8 cellular contexts compared by ENCODE assay signal in genomic region chr22:37633693-37634504, GRCh38. TPM values are rescaled to one million over a fixed set of nuclear protein-coding genes. Genes with fewer than 3 reads are reported as not detected.
DNase-seq lines count a peak whose midpoint lies in the region; ATAC-seq, FAIRE-seq and TF ChIP-seq lines count a peak whose summit lies in the region.

No MANE protein-coding gene starts in this region.

- CTCF ChIA-PET in activated CD4-positive, alpha-beta T cell treated with anti-CD3 and anti-CD28 coated beads, Interleukin-2, amount 10 ng/mL, durations not matched to agents 7 days and 5 days (lab: Charles Lee), result interaction anchor here (0.6 to 12.6 kb wide), 14 partner anchors 9 to 1682 kb away, joined by 3 to 127 read pairs (median 6); partner anchors contain the start of genes GGA1, NOL12, PDXP and SH3BP1

- peaks cover 16% of the 10 kb centered on the region for H3K36me3 Mint-ChIP-seq in activated CD4-positive, alpha-beta T cell treated with anti-CD3 and anti-CD28 coated beads, Interleukin-2, amount 10 ng/mL, durations not matched to agents 7 days and 5 days (ENCODE audit: low read depth)

- no peak for FAIRE-seq in GM12892 (lab: Jason Lieb, UNC)

- H3K27me3 Mint-ChIP-seq in activated CD4-positive, alpha-beta T cell treated with anti-CD3 and anti-CD28 coated beads, Interleukin-2, amount 10 ng/mL, durations not matched to agents 7 days and 5 days, result no peaks in the 10 kb centered on the region
- H3K27me3 Mint-ChIP-seq in stimulated activated naive CD8-positive, alpha-beta T cell treated with anti-CD3 and anti-CD28 coated beads, Interleukin-15, amount 100 ng/mL, for 72 hours, result no peaks in the 10 kb centered on the region

- no peaks in the 10 kb centered on the region for H3K9me3 Mint-ChIP-seq in activated CD4-positive, alpha-beta T cell treated with anti-CD3 and anti-CD28 coated beads, Interleukin-2, amount 10 ng/mL, durations not matched to agents 7 days and 5 days
- H3K9me3 Mint-ChIP-seq in stimulated activated naive CD8-positive, alpha-beta T cell treated with anti-CD3 and anti-CD28 coated beads, Interleukin-15, amount 100 ng/mL, for 72 hours, result no peaks in the 10 kb centered on the region

- ATAC-seq in stimulated activated naive CD8-positive, alpha-beta T cell treated with anti-CD3 and anti-CD28 coated beads, Interleukin-15, amount 100 ng/mL, for 72 hours, result peak; percentile 80

- peak; percentile 76 for TF ChIP-seq POLR2A in GM12892 (IDR thresholded peaks at IDR 0.05; ENCODE audit: low read depth, low read length)

- H3K27ac Mint-ChIP-seq in activated CD4-positive, alpha-beta T cell treated with anti-CD3 and anti-CD28 coated beads, Interleukin-2, amount 10 ng/mL, durations not matched to agents 7 days and 5 days, result peak overlapping the region; percentile 96
- H3K27ac Mint-ChIP-seq in stimulated activated naive CD8-positive, alpha-beta T cell treated with anti-CD3 and anti-CD28 coated beads, Interleukin-15, amount 100 ng/mL, for 72 hours, result peak overlapping the region; percentile 91 to 94

- POLR2A ChIA-PET in activated CD4-positive, alpha-beta T cell treated with anti-CD3 and anti-CD28 coated beads, Interleukin-2, amount 10 ng/mL, durations not matched to agents 7 days and 5 days (lab: Charles Lee), result no interaction called here

- H3K4me3 Mint-ChIP-seq in activated CD4-positive, alpha-beta T cell treated with anti-CD3 and anti-CD28 coated beads, Interleukin-2, amount 10 ng/mL, durations not matched to agents 7 days and 5 days, result peak overlapping the region; percentile 41
- peak overlapping the region; percentile 73 to 86 for H3K4me3 Mint-ChIP-seq in stimulated activated naive CD8-positive, alpha-beta T cell treated with anti-CD3 and anti-CD28 coated beads, Interleukin-15, amount 100 ng/mL, for 72 hours

- DNase-seq in GM12892 (ENCODE audit: insufficient read length) (peak; percentile 93), H4 (ENCODE audit: low spot score) (peak; percentile 85), Kasumi-1 (lab: John Stamatoyannopoulos, UW) (peak; percentile 97), epidermal melanocyte (ENCODE audit: insufficient read length, low spot score) (peak; percentile 77), middle frontal gyrus (ENCODE audit: extremely low spot score, low spot score) (peak; percentile 53), NCI-H187 treated with DMSO at 0.1 percent for 48 hours (lab: John Stamatoyannopoulos, UW) (no peak)
- peak; percentile 62 for DNase-seq in activated CD4-positive, alpha-beta T cell treated with anti-CD3 and anti-CD28 coated beads, Interleukin-2, amount 10 ng/mL, durations not matched to agents 7 days and 5 days
- DNase-seq in stimulated activated naive CD8-positive, alpha-beta T cell treated with anti-CD3 and anti-CD28 coated beads, Interleukin-15, amount 100 ng/mL, for 72 hours, result peak; percentile 76 to 94

- peaks cover 77% of the 10 kb centered on the region for H3K4me1 Mint-ChIP-seq in activated CD4-positive, alpha-beta T cell treated with anti-CD3 and anti-CD28 coated beads, Interleukin-2, amount 10 ng/mL, durations not matched to agents 7 days and 5 days
- H3K4me1 Mint-ChIP-seq in stimulated activated naive CD8-positive, alpha-beta T cell treated with anti-CD3 and anti-CD28 coated beads, Interleukin-15, amount 100 ng/mL, for 72 hours, result peaks cover 92% of the 10 kb centered on the region

RNA-seq across cellular contexts. Expression of gene SH3BP1, which starts 5.6 kb away (rescaled TPM):
- 35.9 TPM for polyA plus RNA-seq in GM12892 (2012; ENCODE audit: missing spikeins)
- 6.9 and 14.7 TPM in 2 replicates for total RNA-seq in H4 (2014; rRNA removed; shearing (Covaris generic))
- total RNA-seq in activated CD4-positive, alpha-beta T cell treated with anti-CD3 and anti-CD28 coated beads, Interleukin-2, amount 10 ng/mL, durations not matched to agents 7 days and 5 days, result 100 to 1,000 TPM; 184 to 187 TPM

RNA-seq across cellular contexts. Expression of gene PDXP, which starts 24.6 kb away (rescaled TPM):
- 31.5 TPM for polyA plus RNA-seq in GM12892 (2012; ENCODE audit: missing spikeins)
- total RNA-seq in H4 (2014; rRNA removed; shearing (Covaris generic)), result 9.0 and 9.3 TPM in 2 replicates
- total RNA-seq in activated CD4-positive, alpha-beta T cell treated with anti-CD3 and anti-CD28 coated beads, Interleukin-2, amount 10 ng/mL, durations not matched to agents 7 days and 5 days, result 10 to 100 TPM; 21.5 to 21.8 TPM

RNA-seq across cellular contexts. Expression of gene GGA1, which starts 25.3 kb away (rescaled TPM):
- 36.3 TPM for polyA plus RNA-seq in GM12892 (2012; ENCODE audit: missing spikeins)
- 8.2 and 31.3 TPM in 2 replicates for total RNA-seq in H4 (2014; rRNA removed; shearing (Covaris generic))
- total RNA-seq in activated CD4-positive, alpha-beta T cell treated with anti-CD3 and anti-CD28 coated beads, Interleukin-2, amount 10 ng/mL, durations not matched to agents 7 days and 5 days, result 10 to 100 TPM; 58.5 to 62.8 TPM

RNA-seq across cellular contexts. Expression of gene LGALS1, which starts 41.5 kb away (rescaled TPM):
- polyA plus RNA-seq in GM12892 (2012; ENCODE audit: missing spikeins), result 993 TPM
- total RNA-seq in H4 (2014; rRNA removed; shearing (Covaris generic)), result 1,239 and 1,549 TPM in 2 replicates
- total RNA-seq in activated CD4-positive, alpha-beta T cell treated with anti-CD3 and anti-CD28 coated beads, Interleukin-2, amount 10 ng/mL, durations not matched to agents 7 days and 5 days, result 1,000 to 10,000 TPM; 1,140 to 1,273 TPM

RNA-seq across cellular contexts. Expression of gene NOL12, which starts 52.2 kb away (rescaled TPM):
- 18.5 TPM for polyA plus RNA-seq in GM12892 (2012; ENCODE audit: missing spikeins)
- total RNA-seq in H4 (2014; rRNA removed; shearing (Covaris generic)), result 25.7 and 27.3 TPM in 2 replicates
- total RNA-seq in activated CD4-positive, alpha-beta T cell treated with anti-CD3 and anti-CD28 coated beads, Interleukin-2, amount 10 ng/mL, durations not matched to agents 7 days and 5 days, result 10 to 100 TPM; 57.3 to 57.7 TPM

Comparison
In these comparisons a context has a peak if more than half of its experiments do, and no peak if none do; other contexts are left out.
1. RNA of gene SH3BP1, which starts 5.6 kb away (total RNA-seq): 184 to 187 TPM in activated CD4-positive, alpha-beta T cell treated with anti-CD3 and anti-CD28 coated beads, Interleukin-2, amount 10 ng/mL, durations not matched to agents 7 days and 5 days; 6.9 to 14.7 TPM in H4; every median in the first group is over 10 times any median in the second.